Comparison of ENCODE assay signal across 8 cellular contexts in the genomic region with DNA sequence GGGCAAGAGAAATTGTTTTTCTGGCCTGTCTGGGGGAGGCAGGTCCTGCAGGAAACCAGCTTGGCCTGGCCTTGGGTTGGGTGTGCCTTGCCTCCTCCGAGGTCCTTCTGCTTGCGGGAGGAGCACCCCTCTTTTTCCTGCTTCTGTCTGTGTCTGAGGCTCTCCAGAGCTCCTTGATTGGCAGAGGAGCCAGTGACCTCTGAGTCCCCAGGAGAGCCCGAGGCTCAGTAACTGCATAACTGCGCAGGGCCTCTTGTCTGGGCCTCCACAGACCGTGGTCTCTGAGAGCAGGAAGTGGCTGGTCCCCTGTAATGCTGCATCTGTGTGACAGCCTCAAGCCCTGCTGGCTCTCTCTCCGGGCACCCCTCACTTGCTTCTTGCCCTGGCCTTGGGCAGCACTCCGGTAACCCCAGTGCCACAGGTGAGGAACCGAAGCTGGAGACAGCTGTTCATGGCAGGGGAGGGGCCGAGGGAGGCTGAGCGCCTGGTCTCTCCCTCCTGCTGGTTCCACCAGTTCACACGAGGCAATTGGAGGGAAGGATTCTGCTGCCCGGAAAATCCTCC. TPM values are rescaled to one million over a fixed set of nuclear protein-coding genes. Genes with fewer than 3 reads are reported as not detected.
DNase-seq lines count a peak whose midpoint lies in the region; ATAC-seq and TF ChIP-seq lines count a peak whose summit lies in the region.

No MANE protein-coding gene starts in this region.

- ATAC-seq in GM21619 (IDR thresholded peaks at IDR 0.05; ENCODE audit: unreplicated experiment) (no peak), HG02970 (IDR thresholded peaks at IDR 0.05; ENCODE audit: low FRiP score, unreplicated experiment) (no peak), GM21529 (IDR thresholded peaks at IDR 0.05; ENCODE audit: unreplicated experiment) (no peak)

- peak; percentile 54 for DNase-seq in GM12865 (ENCODE audit: low read depth)
- peak; percentile 62 for DNase-seq in RPMI8226
- DNase-seq in epithelial cell of proximal tubule (ENCODE audit: low read depth): no peak
- DNase-seq in progenitor cell of endocrine pancreas (ENCODE audit: low spot score, unreplicated experiment): no peak
- DNase-seq in NCI-H2196 (lab: John Stamatoyannopoulos, UW; ENCODE audit: unreplicated experiment): no peak

- peaks cover 21% of the 10 kb centered on the region for H3K4me1 Mint-ChIP-seq in progenitor cell of endocrine pancreas (ENCODE audit: low read depth)

- H3K27me3 Mint-ChIP-seq in progenitor cell of endocrine pancreas: no peaks in the 10 kb centered on the region

- no peak overlapping the region for H3K27ac Mint-ChIP-seq in progenitor cell of endocrine pancreas

- no peaks in the 10 kb centered on the region for H3K9me3 Mint-ChIP-seq in progenitor cell of endocrine pancreas (ENCODE audit: low read depth)

- TF ChIP-seq CTCF in GM12865 (IDR thresholded peaks at IDR 0.05; ENCODE audit: insufficient read depth, low read depth, low read length, missing control alignments): no peak
- TF ChIP-seq CTCF in epithelial cell of proximal tubule (conservative IDR thresholded peaks at IDR 0.05; ENCODE audit: low read depth, low read length): no peak
- no peak for TF ChIP-seq CTCF in progenitor cell of endocrine pancreas (IDR thresholded peaks at IDR 0.05; ENCODE audit: unreplicated experiment)

- peaks cover 2% of the 10 kb centered on the region for H3K36me3 Mint-ChIP-seq in progenitor cell of endocrine pancreas (ENCODE audit: insufficient read depth)

- H3K4me3 ChIP-seq in GM12865 (ENCODE audit: low read depth, low read length): peak overlapping the region; percentile 94
- peak overlapping the region; percentile 73 for H3K4me3 ChIP-seq in epithelial cell of proximal tubule (ENCODE audit: low read depth, low read length)

- peak overlapping the region; percentile 80 for H3K4me3 Mint-ChIP-seq in progenitor cell of endocrine pancreas (ENCODE audit: low read depth)

RNA-seq across cellular contexts. Expression of a gene that starts 1.6 kb away (rescaled TPM):
- total RNA-seq in epithelial cell of proximal tubule (54.4 and 75.1 TPM in 2 replicates), progenitor cell of endocrine pancreas (53.9 and 57.4 TPM in 2 replicates)

RNA-seq across cellular contexts. Expression of a gene that starts 31.1 kb away (rescaled TPM):
- total RNA-seq in epithelial cell of proximal tubule (not detected in 2 replicates), progenitor cell of endocrine pancreas (not detected in 2 replicates)

RNA-seq across cellular contexts. Expression of a gene that starts 37.7 kb away (rescaled TPM):
- total RNA-seq in epithelial cell of proximal tubule (0.35 and 0.51 TPM in 2 replicates), progenitor cell of endocrine pancreas (0.51 and 1.4 TPM in 2 replicates)

RNA-seq across cellular contexts. Expression of a gene that starts 40.7 kb away (rescaled TPM):
- 45.3 and 60.9 TPM in 2 replicates for total RNA-seq in epithelial cell of proximal tubule
- 109 TPM in 2 replicates for total RNA-seq in progenitor cell of endocrine pancreas

Comparison
In these comparisons a context has a peak if more than half of its experiments do, and no peak if none do; other contexts are left out.
1. DNase-seq: peak in GM12865 (single experiment) and RPMI8226 (single experiment); none in epithelial cell of proximal tubule (single experiment), progenitor cell of endocrine pancreas (single experiment) and NCI-H2196 (single experiment).